8 cellular contexts compared by ENCODE assay signal in genomic region chr2:10407432-10407831, GRCh38. TPM values are rescaled to one million over a fixed set of nuclear protein-coding genes. Genes with fewer than 3 reads are reported as not detected.
A peak's percentile ranks its signal among the peaks of the same experiment; 100 is the strongest.
DNase-seq lines count a peak whose midpoint lies in the region; ATAC-seq and TF ChIP-seq lines count a peak whose summit lies in the region.

No MANE protein-coding gene starts in this region.

- ATAC-seq in GM19397 (IDR thresholded peaks at IDR 0.05; ENCODE audit: unreplicated experiment), result no peak

- TF ChIP-seq EP300 in stomach (IDR thresholded peaks at IDR 0.05), result no peak

- H3K9me3 ChIP-seq in esophagus squamous epithelium (no peaks in the 10 kb centered on the region), stomach (no peaks in the 10 kb centered on the region)

- H3K27ac Mint-ChIP-seq in activated CD4-positive, alpha-beta T cell treated with anti-CD3 and anti-CD28 coated beads, Interleukin-2, amount 10 ng/mL, durations not matched to agents 7 days and 5 days, result peak overlapping the region; percentile 92

- peaks cover 46% of the 10 kb centered on the region for H3K4me1 Mint-ChIP-seq in activated CD4-positive, alpha-beta T cell treated with anti-CD3 and anti-CD28 coated beads, Interleukin-2, amount 10 ng/mL, durations not matched to agents 7 days and 5 days

- H3K9me3 Mint-ChIP-seq in activated CD4-positive, alpha-beta T cell treated with anti-CD3 and anti-CD28 coated beads, Interleukin-2, amount 10 ng/mL, durations not matched to agents 7 days and 5 days, result no peaks in the 10 kb centered on the region

- intact Hi-C loops in esophagus squamous epithelium (cut with DNase I), result loop anchor here (5.0 kb wide), 1 partner anchor 105 kb away; the partner anchor contains the start of gene HPCAL1
- intact Hi-C loops in stomach (cut with DNase I; ENCODE audit: low total_unique reads), result no loop called here

- TF ChIP-seq POLR2A in esophagus squamous epithelium (IDR thresholded peaks at IDR 0.05) (no peak), stomach (IDR thresholded peaks at IDR 0.05) (no peak)

- H3K4me3 ChIP-seq in esophagus squamous epithelium, result peak overlapping the region in 1 of 4 donors; percentile 52
- no peak overlapping the region for H3K4me3 ChIP-seq in stomach

- DNase-seq in activated CD4-positive, alpha-beta T cell treated with anti-CD3 and anti-CD28 coated beads, Interleukin-2, amount 10 ng/mL, durations not matched to agents 7 days and 5 days, result no peak
- no peak for DNase-seq in activated CD4-positive, alpha-beta T cell treated with anti-CD3 and anti-CD28 coated beads, Interleukin-2, amount 50 U/mL, for 4 hours
- DNase-seq in RPMI8226 (peak; percentile 49), esophagus squamous epithelium (lab: John Stamatoyannopoulos, UW) (no peak), stomach (no peak), dermis blood vessel endothelial cell (no peak), middle frontal gyrus (ENCODE audit: extremely low spot score, low spot score) (no peak)

- TF ChIP-seq CTCF in esophagus squamous epithelium (IDR thresholded peaks at IDR 0.05), result no peak
- no peak for TF ChIP-seq CTCF in stomach (IDR thresholded peaks at IDR 0.05)

- H3K27me3 ChIP-seq in esophagus squamous epithelium (no peaks in the 10 kb centered on the region), stomach (no peaks in the 10 kb centered on the region)

- no peaks in the 10 kb centered on the region for H3K27me3 Mint-ChIP-seq in activated CD4-positive, alpha-beta T cell treated with anti-CD3 and anti-CD28 coated beads, Interleukin-2, amount 10 ng/mL, durations not matched to agents 7 days and 5 days

- H3K4me1 ChIP-seq in esophagus squamous epithelium (peaks cover 28 to 66% (median 52%) of the 10 kb centered on the region in 3 donors), stomach (peaks cover 37 to 79% (median 52%) of the 10 kb centered on the region in 4 donors)

- peaks cover 5% of the 10 kb centered on the region for H3K36me3 Mint-ChIP-seq in activated CD4-positive, alpha-beta T cell treated with anti-CD3 and anti-CD28 coated beads, Interleukin-2, amount 10 ng/mL, durations not matched to agents 7 days and 5 days (ENCODE audit: low read depth)

- H3K36me3 ChIP-seq in esophagus squamous epithelium, result no peaks in the 10 kb centered on the region
- H3K36me3 ChIP-seq in stomach, result peaks cover 0 to 14% (median 5%) of the 10 kb centered on the region in 4 donors

- H3K4me3 Mint-ChIP-seq in activated CD4-positive, alpha-beta T cell treated with anti-CD3 and anti-CD28 coated beads, Interleukin-2, amount 10 ng/mL, durations not matched to agents 7 days and 5 days, result peak overlapping the region; percentile 66

- H3K27ac ChIP-seq in esophagus squamous epithelium (peak overlapping the region; percentile 80 to 90 (median 88)), stomach (peak overlapping the region; percentile 55 to 90 (median 84))

- 48 to 65% methylated on average over 4 of the region's 4 CpGs for WGBS in esophagus squamous epithelium, 2 donors
- WGBS in stomach, 5 donors, result 67 to 77% (median 71%) methylated on average over 4 of the region's 4 CpGs

- POLR2A ChIA-PET in activated CD4-positive, alpha-beta T cell treated with anti-CD3 and anti-CD28 coated beads, Interleukin-2, amount 10 ng/mL, durations not matched to agents 7 days and 5 days (lab: Charles Lee), result interaction anchor here (0.7 kb wide), 2 partner anchors 109 to 271 kb away, joined by 3 read pairs; no protein-coding TSS in a partner anchor

- CTCF ChIA-PET in activated CD4-positive, alpha-beta T cell treated with anti-CD3 and anti-CD28 coated beads, Interleukin-2, amount 10 ng/mL, durations not matched to agents 7 days and 5 days (lab: Charles Lee), result interaction anchor here (1.0 to 3.7 kb wide), 15 partner anchors 10 to 346 kb away, joined by 3 to 31 read pairs (median 6); partner anchors contain the start of gene HPCAL1

RNA-seq across cellular contexts. Expression of gene ODC1, which starts 40.7 kb away (rescaled TPM):
- 10 to 100 TPM; 47.1 to 50.3 TPM for total RNA-seq in activated CD4-positive, alpha-beta T cell treated with anti-CD3 and anti-CD28 coated beads, Interleukin-2, amount 10 ng/mL, durations not matched to agents 7 days and 5 days
- total RNA-seq in esophagus squamous epithelium, result 10 to 100 TPM; 14.9 to 66.8 (median 26.3) TPM
- 100 to 1,000 TPM in 3 of 5 donors, 10 to 100 TPM in 2; 33.0 to 148 (median 113) TPM for total RNA-seq in stomach
- polyA plus RNA-seq in stomach, result 10 to 100 TPM; 32.2 to 51.8 (median 36.2) TPM
- total RNA-seq in dermis blood vessel endothelial cell, result 111 and 129 TPM in 2 replicates
